20 cellular contexts compared by ENCODE assay signal in genomic region chr12:41905703-41906297, GRCh38.
DNase-seq lines count a peak whose midpoint lies in the region; ATAC-seq, FAIRE-seq and TF ChIP-seq lines count a peak whose summit lies in the region.
"Had no signal": no experiment of that assay in that cellular context is flagged by ENCODE, and none has a peak within 500 bp of the region (broad histone marks: within the 10 kb centered on the region; RNA-seq: fewer than 3 reads in every experiment).

No MANE protein-coding gene starts in this region.

- H3K79me1 ChIP-seq in H1 (ENCODE audit: low read depth, low read length) (no peaks in the 10 kb centered on the region), trophoblast cell (ENCODE audit: low read length) (no peaks in the 10 kb centered on the region)

- H4K91ac ChIP-seq in H1 (replicated peaks; ENCODE audit: insufficient read length, low read length) (peak overlapping the region; percentile 16), trophoblast cell (ENCODE audit: low read depth, low read length) (no peak overlapping the region)

- CTCF ChIA-PET in H1 (lab: Charles Lee; ENCODE audit: partially characterized antibody): interaction anchor here (0.8 kb wide), 1 partner anchor 55 kb away, joined by 3 read pairs; no protein-coding TSS in a partner anchor

- H3K4me1 ChIP-seq in HUES64 (ENCODE audit: insufficient read depth, low read length) (peaks cover 22% of the 10 kb centered on the region), H1 (replicated peaks in 1 of 4; ENCODE audit: control insufficient read depth in 3 of 4, insufficient read depth in 4 of 4, low read length in 3 of 4) (peaks cover 1 to 13% (median 8%) of the 10 kb centered on the region in 4 experiments; a peak in 5 of 7 replicates), trophoblast cell (ENCODE audit: control insufficient read depth in 1 of 2, insufficient read depth in 2 of 2, low read length in 2 of 2) (no peaks in the 10 kb centered on the region), endodermal cell (ENCODE audit: control insufficient read depth, insufficient read depth, low read length) (no peaks in the 10 kb centered on the region)
- H3K4me1 ChIP-seq: Caco-2 had no signal

- no peak for TF ChIP-seq CTCF in H1 (IDR thresholded peaks at IDR 0.05; ENCODE audit: control extremely low read depth in 1 of 3, insufficient read depth in 1 of 3, low read depth in 1 of 3, low read length in 3 of 3)
- TF ChIP-seq CTCF in endodermal cell (conservative IDR thresholded peaks at IDR 0.05): no peak

- H3K56ac ChIP-seq in H1 (replicated peaks; ENCODE audit: insufficient read length, low read depth, low read length): no peak overlapping the region

- H3K4me2 ChIP-seq in H1 (ENCODE audit: insufficient read depth in 1 of 2, low read depth in 2 of 2, low read length in 2 of 2) (peak overlapping the region; percentile 4 to 47; a peak in 1 of 4 replicates), trophoblast cell (ENCODE audit: low read length) (no peak overlapping the region)

- peak overlapping the region; percentile 48 for H3K27ac ChIP-seq in HUES64 (ENCODE audit: low read depth, low read length)
- no peak overlapping the region for H3K27ac ChIP-seq in H1 (ENCODE audit: low read depth, low read length)
- H3K27ac ChIP-seq in trophoblast cell (ENCODE audit: low read depth, low read length): no peak overlapping the region
- no peak overlapping the region for H3K27ac ChIP-seq in endodermal cell (ENCODE audit: low read depth, low read length)
- H3K27ac ChIP-seq: C4-2B, HL-60 had no signal

- no peaks in the 10 kb centered on the region for H4K20me1 ChIP-seq in H1 (replicated peaks in 1 of 2; ENCODE audit: control insufficient read depth in 1 of 2, insufficient read depth in 2 of 2, low read length in 2 of 2)

- no peak overlapping the region for H3K27ac Mint-ChIP-seq in activated T-helper 17 cell treated with anti-CD3 and anti-CD28 coated beads, Interleukin-2, amount 50 U/mL, for 72 hours
- no peak overlapping the region for H3K27ac Mint-ChIP-seq in endodermal cell
- H3K27ac Mint-ChIP-seq: CD4-positive, alpha-beta T cell had no signal

- H3K23ac ChIP-seq in H1 (ENCODE audit: insufficient read length) (no peak overlapping the region), trophoblast cell (ENCODE audit: low read length) (no peak overlapping the region)

- peak; percentile 34 for DNase-seq in H7
- DNase-seq in H1 (ENCODE audit: low read depth in 1 of 2, low spot score in 2 of 2): no peak
- DNase-seq in trophoblast cell: no peak
- no peak for DNase-seq in endodermal cell
- DNase-seq: AML-193; Caco-2; CD4-positive, alpha-beta T cell; DND-41; EL; IMR-90 had no signal

- peak overlapping the region; percentile 9 for H2BK120ac ChIP-seq in H1 (replicated peaks; ENCODE audit: low read depth, low read length)
- no peak overlapping the region for H2BK120ac ChIP-seq in trophoblast cell (ENCODE audit: insufficient read depth, low read length, poor library complexity)

- H3K79me2 ChIP-seq in H1 (ENCODE audit: control insufficient read depth in 1 of 2, insufficient read depth in 2 of 2, low read length in 2 of 2): no peaks in the 10 kb centered on the region
- no peaks in the 10 kb centered on the region for H3K79me2 ChIP-seq in trophoblast cell (ENCODE audit: control insufficient read depth, insufficient read depth, low read length, poor library complexity)

- H3K9me3 ChIP-seq in HUES64 (ENCODE audit: insufficient read depth, low read depth, low read length): no peaks in the 10 kb centered on the region
- no peaks in the 10 kb centered on the region for H3K9me3 ChIP-seq in H1 (ENCODE audit: insufficient read depth in 2 of 2, low read depth in 1 of 2, low read length in 1 of 2)
- no peaks in the 10 kb centered on the region for H3K9me3 ChIP-seq in trophoblast cell (ENCODE audit: insufficient read depth, low read depth, low read length)
- no peaks in the 10 kb centered on the region for H3K9me3 ChIP-seq in endodermal cell (ENCODE audit: control insufficient read depth, low read length)
- H3K9me3 ChIP-seq: Caco-2 had no signal

- no peaks in the 10 kb centered on the region for H3K9me3 Mint-ChIP-seq in activated T-helper 17 cell treated with anti-CD3 and anti-CD28 coated beads, Interleukin-2, amount 50 U/mL, for 72 hours
- no peaks in the 10 kb centered on the region for H3K9me3 Mint-ChIP-seq in endodermal cell
- H3K9me3 Mint-ChIP-seq: CD4-positive, alpha-beta T cell had no signal

- H3K4me3 Mint-ChIP-seq in activated T-helper 17 cell treated with anti-CD3 and anti-CD28 coated beads, Interleukin-2, amount 50 U/mL, for 72 hours: no peak overlapping the region
- H3K4me3 Mint-ChIP-seq in endodermal cell: no peak overlapping the region
- H3K4me3 Mint-ChIP-seq: CD4-positive, alpha-beta T cell had no signal

- H2AFZ ChIP-seq in H1 (ENCODE audit: low read length) (no peak overlapping the region), trophoblast cell (ENCODE audit: insufficient read depth, low read length, poor library complexity) (no peak overlapping the region)

- H3K14ac ChIP-seq in H1 (ENCODE audit: insufficient read length): no peak overlapping the region
- H3K14ac ChIP-seq in trophoblast cell (ENCODE audit: low read length): no peak overlapping the region

- H4K8ac ChIP-seq in H1 (ENCODE audit: extremely low read depth, insufficient read depth, low read length) (no peak overlapping the region), trophoblast cell (ENCODE audit: low read depth, low read length) (no peak overlapping the region)

- H2BK12ac ChIP-seq in H1 (ENCODE audit: low read depth, low read length): 0 out of 2 replicates have a peak overlapping the region, but pooled peaks have one; percentile 53
- no peak overlapping the region for H2BK12ac ChIP-seq in trophoblast cell (ENCODE audit: low read length)

- no peak overlapping the region for H4K12ac ChIP-seq in trophoblast cell (ENCODE audit: low read depth, low read length)

- H3K4me1 Mint-ChIP-seq in activated T-helper 17 cell treated with anti-CD3 and anti-CD28 coated beads, Interleukin-2, amount 50 U/mL, for 72 hours: peaks cover 5% of the 10 kb centered on the region
- peaks cover 13% of the 10 kb centered on the region for H3K4me1 Mint-ChIP-seq in endodermal cell

- peak; percentile 89 for FAIRE-seq in H1 (lab: Jason Lieb, UNC)
- FAIRE-seq: A204.1, D721Med, GM12878, H54, K562 had no signal

- H3K27me3 Mint-ChIP-seq in activated T-helper 17 cell treated with anti-CD3 and anti-CD28 coated beads, Interleukin-2, amount 50 U/mL, for 72 hours: peaks cover 3% of the 10 kb centered on the region
- H3K27me3 Mint-ChIP-seq in endodermal cell (ENCODE audit: insufficient read depth): no peaks in the 10 kb centered on the region
- H3K27me3 Mint-ChIP-seq: CD4-positive, alpha-beta T cell had no signal

- POLR2A ChIA-PET in H1 (lab: Charles Lee; ENCODE audit: partially characterized antibody): interaction anchor here (1.8 kb wide), 1 partner anchor 12 kb away, joined by 4 read pairs; no protein-coding TSS in a partner anchor

- TF ChIP-seq RAD21 in H1 (IDR thresholded peaks at IDR 0.05 in 1 of 2, conservative IDR thresholded peaks at IDR 0.05 in 1 of 2; ENCODE audit: low read depth in 2 of 2, low read length in 2 of 2): no peak

- H2BK5ac ChIP-seq in H1 (ENCODE audit: low read depth, low read length): peak overlapping the region; percentile 40; the same call in 1 of the 2 replicates
- H2BK5ac ChIP-seq in trophoblast cell (ENCODE audit: low read depth, low read length, poor library complexity): no peak overlapping the region

- no peak for ATAC-seq in activated T-helper 17 cell treated with anti-CD3 and anti-CD28 coated beads, Interleukin-2, amount 50 U/mL, for 72 hours (replicated peaks)
- no peak for ATAC-seq in HG03342 (IDR thresholded peaks at IDR 0.05; ENCODE audit: unreplicated experiment)
- ATAC-seq: GM12878, K562 had no signal

- no peak for TF ChIP-seq POLR2A in H1 (IDR thresholded peaks at IDR 0.05; ENCODE audit: control extremely low read depth in 1 of 2, low read depth in 2 of 2, low read length in 2 of 2)

- H3K36me3 Mint-ChIP-seq in activated T-helper 17 cell treated with anti-CD3 and anti-CD28 coated beads, Interleukin-2, amount 50 U/mL, for 72 hours (ENCODE audit: low read depth): no peaks in the 10 kb centered on the region
- H3K36me3 Mint-ChIP-seq in endodermal cell (ENCODE audit: low read depth): no peaks in the 10 kb centered on the region

- TF ChIP-seq EP300 in H1 (IDR thresholded peaks at IDR 0.05; ENCODE audit: borderline replicate concordance in 1 of 2, low read depth in 2 of 2, low read length in 2 of 2): no peak

- no peak overlapping the region for H2BK15ac ChIP-seq in H1 (ENCODE audit: low read length)

- H3K18ac ChIP-seq in H1 (ENCODE audit: extremely low read depth, low read length): no peak overlapping the region
- H3K18ac ChIP-seq in trophoblast cell (ENCODE audit: low read length): no peak overlapping the region

- WGBS in HUES64: 68% methylated on average over 6 of the region's 6 CpGs
- WGBS in H1 (ENCODE audit: extremely low coverage in 1 of 2, insufficient coverage in 1 of 2, insufficient read length in 1 of 2, insufficient replicate concordance in 2 of 2, low coverage in 1 of 2, low lambda C conversion rate in 2 of 2, missing lambda C conversion rate in 1 of 2), 2 experiments: 49% methylated on average over 6 of the region's 6 CpGs; no CpG with 5 or more reads in 1 of the 2 experiments
- no CpG with 5 or more reads among the region's 6 CpGs for WGBS in trophoblast cell (ENCODE audit: extremely low coverage, insufficient coverage, insufficient read length)
- 75% methylated on average over 6 of the region's 6 CpGs; no CpG with 5 or more reads in 1 of the 2 experiments for WGBS in endodermal cell (ENCODE audit: insufficient coverage in 1 of 2, insufficient read length in 1 of 2), 2 experiments

- H3K36me3 ChIP-seq in H7 (replicated peaks; ENCODE audit: control insufficient read depth, insufficient read depth, low read length) (no peaks in the 10 kb centered on the region), HUES64 (ENCODE audit: insufficient read depth, low read length) (no peaks in the 10 kb centered on the region), H1 (ENCODE audit: control insufficient read depth in 2 of 4, insufficient read depth in 4 of 4, low read length in 3 of 4) (no peaks in the 10 kb centered on the region), trophoblast cell (ENCODE audit: control insufficient read depth in 1 of 2, insufficient read depth in 2 of 2, low read length in 2 of 2) (no peaks in the 10 kb centered on the region), endodermal cell (ENCODE audit: control insufficient read depth, insufficient read depth, low read length) (no peaks in the 10 kb centered on the region)

- no peak overlapping the region for H4K5ac ChIP-seq in H1 (ENCODE audit: insufficient read length, low read depth, low read length)

- peak overlapping the region; percentile 41; the same call in 1 of the 2 replicates for H2BK20ac ChIP-seq in H1 (ENCODE audit: low read length)

- H3K9ac ChIP-seq in HUES64 (ENCODE audit: low read depth, low read length) (no peak overlapping the region), H1 (replicated peaks in 1 of 4; ENCODE audit: extremely low read depth in 1 of 4, low read depth in 3 of 4, low read length in 3 of 4) (no peak overlapping the region), trophoblast cell (ENCODE audit: low read length) (no peak overlapping the region), endodermal cell (ENCODE audit: extremely low read depth, low read length, poor library complexity, severe bottlenecking) (no peak overlapping the region)

- H3K4me3 ChIP-seq in H7 (ENCODE audit: insufficient read depth, low read depth, low read length): no peak overlapping the region
- no peak overlapping the region for H3K4me3 ChIP-seq in HUES64 (ENCODE audit: low read length)
- no peak overlapping the region; a peak in 1 of 8 replicates for H3K4me3 ChIP-seq in H1 (ENCODE audit: extremely low read depth in 1 of 4, insufficient read depth in 2 of 4, low read depth in 3 of 4, low read length in 4 of 4)
- no peak overlapping the region for H3K4me3 ChIP-seq in trophoblast cell (ENCODE audit: low read depth, low read length)
- no peak overlapping the region for H3K4me3 ChIP-seq in endodermal cell (ENCODE audit: low read length)
- H3K4me3 ChIP-seq: GM12878, K562 had no signal

- H3K27me3 ChIP-seq in H7 (ENCODE audit: control insufficient read depth, insufficient read depth, low read length) (no peaks in the 10 kb centered on the region), HUES64 (ENCODE audit: insufficient read depth, low read length) (no peaks in the 10 kb centered on the region), H1 (replicated peaks in 1 of 4; ENCODE audit: control insufficient read depth in 3 of 4, extremely low read depth in 1 of 4, insufficient read depth in 3 of 4, low read length in 3 of 4) (no peaks in the 10 kb centered on the region), trophoblast cell (ENCODE audit: insufficient read depth, low read length) (no peaks in the 10 kb centered on the region), endodermal cell (ENCODE audit: control insufficient read depth, insufficient read depth, low read length, poor library complexity, severe bottlenecking) (no peaks in the 10 kb centered on the region)

- H3K23me2 ChIP-seq in H1 (ENCODE audit: low read depth, low read length): no peaks in the 10 kb centered on the region

- no peak overlapping the region for H2AK5ac ChIP-seq in H1 (ENCODE audit: low read depth, low read length)
- H2AK5ac ChIP-seq in trophoblast cell (ENCODE audit: low read length): no peak overlapping the region

- H3K4ac ChIP-seq in H1 (replicated peaks; ENCODE audit: insufficient read length, low read depth, low read length): no peak overlapping the region
- no peak overlapping the region for H3K4ac ChIP-seq in trophoblast cell (ENCODE audit: low read depth, low read length)
